23 cellular contexts compared by ENCODE assay signal in genomic region chr5:105745111-105745510, GRCh38.
"Had no signal": no experiment of that assay in that cellular context is flagged by ENCODE, and none has a peak within 500 bp of the region (broad histone marks: within the 10 kb centered on the region; RNA-seq: fewer than 3 reads in every experiment).

No MANE protein-coding gene starts in this region.

- H3K4me1 ChIP-seq: left ventricle myocardium inferior, parathyroid adenoma, psoas muscle, right atrium auricular region, right lobe of liver, tibial nerve, uterus had no signal

- H3K4me3 ChIP-seq: left ventricle myocardium inferior, lung, psoas muscle, right atrium auricular region, right lobe of liver, smooth muscle cell, tibial nerve, uterus had no signal

- DNase-seq: head of caudate nucleus; hippocampal formation; left colon; left ventricle myocardium inferior; midbrain; naive thymus-derived CD8-positive, alpha-beta T cell; occipital lobe; psoas muscle; right lobe of liver; stimulated activated CD4-positive, alpha-beta T cell treated with anti-CD3 and anti-CD28 coated beads, Interleukin-1b, Interleukin-23, amount 100 ng/mL, for 48 hours; stimulated activated CD4-positive, alpha-beta T cell treated with anti-CD3 and anti-CD28 coated beads, Interleukin-2, amount 100 ng/mL, for 48 hours; stimulated activated CD4-positive, alpha-beta T cell treated with anti-CD3 and anti-CD28 coated beads, Interleukin-4, amount 100 ng/mL, for 4 hours; stimulated activated CD8-positive, alpha-beta memory T cell treated with anti-CD3 and anti-CD28 coated beads, Interleukin-4, amount 100 ng/mL, for 48 hours; stimulated activated naive CD4-positive, alpha-beta T cell treated with Interleukin-2 at 50 U/mL for 16 hours; stimulated activated naive CD8-positive, alpha-beta T cell treated with anti-CD3 and anti-CD28 coated beads, Interleukin-15, amount 100 ng/mL, for 72 hours; substantia nigra; uterus had no signal

- H3K36me3 ChIP-seq: left ventricle myocardium inferior, neutrophil, right atrium auricular region, right lobe of liver, tibial nerve, uterus had no signal

- H3K9me3 ChIP-seq: neutrophil, psoas muscle, right lobe of liver, tibial nerve, uterus had no signal

- ATAC-seq: left colon; naive thymus-derived CD8-positive, alpha-beta T cell; psoas muscle; right lobe of liver; stimulated activated naive CD8-positive, alpha-beta T cell treated with anti-CD3 and anti-CD28 coated beads, Interleukin-15, amount 100 ng/mL, for 72 hours had no signal
